20 cellular contexts compared by ENCODE assay signal in the genomic region with DNA sequence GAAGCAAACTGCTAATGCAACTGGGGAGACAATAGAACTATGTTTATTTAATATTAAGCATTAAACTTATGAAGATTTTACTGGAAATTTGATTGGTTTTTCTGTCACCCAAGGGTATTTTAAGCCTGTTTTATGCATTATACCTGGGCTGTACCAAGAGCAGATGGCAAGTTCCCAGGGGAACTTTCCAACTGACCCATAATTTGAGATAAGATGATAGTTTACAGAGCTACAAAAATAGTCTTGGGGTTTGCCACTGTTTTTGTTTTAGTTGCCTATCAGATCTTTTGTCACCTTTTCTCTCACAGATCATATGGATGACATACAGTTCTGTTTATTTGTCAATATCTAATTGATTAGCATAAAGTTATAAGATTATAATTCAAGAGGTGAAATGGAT. TPM values are rescaled to one million over a fixed set of nuclear protein-coding genes. Genes with fewer than 3 reads are reported as not detected.
DNase-seq lines count a peak whose midpoint lies in the region; ATAC-seq, FAIRE-seq and TF ChIP-seq lines count a peak whose summit lies in the region.
"Had no signal": no experiment of that assay in that cellular context is flagged by ENCODE, and none has a peak within 500 bp of the region (broad histone marks: within the 10 kb centered on the region; RNA-seq: fewer than 3 reads in every experiment).

No MANE protein-coding gene starts in this region.

- DNase-seq in DMS 273 treated with DMSO at 0.1 percent for 48 hours (lab: John Stamatoyannopoulos, UW) (peak; percentile 3), NCI-H69 (lab: John Stamatoyannopoulos, UW) (peak; percentile 38), cerebellar cortex (ENCODE audit: low spot score) (peak; percentile 65), pancreas (peak in 3 of 6 donors; percentile 17 to 77 (median 47)), NCI-H1694 (lab: John Stamatoyannopoulos, UW) (no peak), urothelium cell line (ENCODE audit: low spot score) (no peak), ascending aorta (ENCODE audit: low spot score in 2 of 2) (no peak)
- DNase-seq: Calu3; CD8-positive, alpha-beta T cell; DMS79; NCI-H1105 treated with DMSO at 0.1 percent for 48 hours; NCI-H2081; NCI-H2171 treated with DMSO at 0.1 percent for 48 hours; NCI-H524 treated with DMSO at 0.1 percent for 48 hours; SIG-M5; SK-N-SH had no signal

- TF ChIP-seq CTCF in pancreas (IDR thresholded peaks at IDR 0.05) (no peak), ascending aorta (IDR thresholded peaks at IDR 0.05) (no peak)

- H3K4me1 ChIP-seq in pancreas (peaks cover 6 to 11% (median 9%) of the 10 kb centered on the region in 3 donors), ascending aorta (no peaks in the 10 kb centered on the region)

- H3K27ac ChIP-seq in pancreas (peak overlapping the region in 2 of 4 donors; percentile 58 to 60), ascending aorta (no peak overlapping the region)
- H3K27ac ChIP-seq: BLaER1 treated with 17β-estradiol and CSF1 and Interleukin-3, amounts not matched to agents 10 nM and 100 nM had no signal

- no peaks in the 10 kb centered on the region for H3K27me3 ChIP-seq in pancreas
- no peaks in the 10 kb centered on the region for H3K27me3 ChIP-seq in ascending aorta
- H3K27me3 ChIP-seq: BLaER1 treated with 17β-estradiol and CSF1 and Interleukin-3, amounts not matched to agents 10 nM and 100 nM had no signal

- FAIRE-seq in pancreas (lab: Jason Lieb, UNC) (no peak), urothelium cell line (lab: Jason Lieb, UNC) (no peak)
- FAIRE-seq: H54 had no signal

- peak; percentile 84 to 92 (median 92) for ATAC-seq in pancreas
- ATAC-seq: Panc1 had no signal

- H3K36me3 ChIP-seq in pancreas, result no peaks in the 10 kb centered on the region
- no peaks in the 10 kb centered on the region for H3K36me3 ChIP-seq in ascending aorta

- intact Hi-C loops in pancreas (cut with DNase I) (no loop called here), ascending aorta (cut with DNase I) (no loop called here)

- H3K9me3 ChIP-seq in pancreas (no peaks in the 10 kb centered on the region), ascending aorta (no peaks in the 10 kb centered on the region)
- H3K9me3 ChIP-seq: SK-N-SH had no signal

- H3K4me3 ChIP-seq in pancreas, result no peak overlapping the region
- no peak overlapping the region for H3K4me3 ChIP-seq in ascending aorta
- H3K4me3 ChIP-seq: BLaER1 treated with 17β-estradiol and CSF1 and Interleukin-3, amounts not matched to agents 10 nM and 100 nM had no signal

RNA-seq across cellular contexts. Expression of gene PDE3B, which starts 43.9 kb away (rescaled TPM):
- total RNA-seq in pancreas (10 to 100 TPM in 3 of 6 donors, 1 to 10 TPM in 3; 5.1 to 14.1 (median 9.9) TPM), ascending aorta (5.1 TPM)
- 1 to 10 TPM; 5.5 to 9.4 TPM for polyA plus RNA-seq in pancreas
- total RNA-seq: LHCN-M2 had no signal

Comparison
In these comparisons a context has a peak if more than half of its experiments do, and no peak if none do; other contexts are left out.
1. DNase-seq: peak in DMS 273 treated with DMSO at 0.1 percent for 48 hours (single experiment), NCI-H69 (single experiment) and cerebellar cortex (single experiment); none in NCI-H1694 (single experiment), urothelium cell line (single experiment) and ascending aorta (0 of 2).